Comparison of ENCODE assay signal across 1 cellular context in genomic region chr12:116538682-116539264, GRCh38.
TF ChIP-seq lines count a peak whose summit lies in the region.

No MANE protein-coding gene starts in this region.

TF ChIP-seq in WTC11, 78 proteins besides CTCF, POLR2A, EP300 and RAD21 (continued from another document):
- no peak for TF ChIP-seq ATF6 (CRISPR knock-in tag; IDR thresholded peaks at IDR 0.05)
- TF ChIP-seq USF1 (CRISPR knock-in tag; IDR thresholded peaks at IDR 0.05), result no peak
- no peak for TF ChIP-seq AFF4 (CRISPR knock-in tag; IDR thresholded peaks at IDR 0.05; ENCODE audit: borderline replicate concordance)
- TF ChIP-seq ZNF263 (CRISPR knock-in tag; IDR thresholded peaks at IDR 0.05; ENCODE audit: low read depth), result no peak
- TF ChIP-seq GRHL2 (CRISPR knock-in tag; IDR thresholded peaks at IDR 0.05; ENCODE audit: insufficient replicate concordance, severe bottlenecking), result no peak
- no peak for TF ChIP-seq IRF1 (CRISPR knock-in tag; IDR thresholded peaks at IDR 0.05)
- TF ChIP-seq PRRX2 (CRISPR knock-in tag; IDR thresholded peaks at IDR 0.05), result no peak
- TF ChIP-seq NR2C2 (CRISPR knock-in tag; IDR thresholded peaks at IDR 0.05), result no peak
- TF ChIP-seq ATF3 (CRISPR knock-in tag; conservative IDR thresholded peaks at IDR 0.05), result no peak
- TF ChIP-seq ERG (CRISPR knock-in tag; IDR thresholded peaks at IDR 0.05), result no peak
- no peak for TF ChIP-seq TEAD1 (CRISPR knock-in tag; IDR thresholded peaks at IDR 0.05)
